14 cellular contexts compared by ENCODE assay signal in genomic region chr5:129063483-129064136, GRCh38. TPM values are rescaled to one million over a fixed set of nuclear protein-coding genes. Genes with fewer than 3 reads are reported as not detected.
DNase-seq lines count a peak whose midpoint lies in the region; ATAC-seq and TF ChIP-seq lines count a peak whose summit lies in the region.
"Had no signal": no experiment of that assay in that cellular context is flagged by ENCODE, and none has a peak within 500 bp of the region (broad histone marks: within the 10 kb centered on the region; RNA-seq: fewer than 3 reads in every experiment).

No MANE protein-coding gene starts in this region.

- H3K36me3 ChIP-seq in ovary = no peaks in the 10 kb centered on the region

- WGBS in ovary, 3 donors = 45 to 70% (median 69%) methylated on average over 1 of the region's 1 CpG

- intact Hi-C loops in ovary (cut with DNase I) = no loop called here

- H3K27ac Mint-ChIP-seq in T-helper 17 cell = no peak overlapping the region
- H3K27ac Mint-ChIP-seq: activated CD8-positive, alpha-beta T cell treated with anti-CD3 and anti-CD28 coated beads, Interleukin-2, amount 10 ng/mL, durations not matched to agents 7 days and 5 days; activated naive CD8-positive, alpha-beta T cell; CD4-positive, alpha-beta T cell had no signal

- TF ChIP-seq CTCF in ovary (IDR thresholded peaks at IDR 0.05) = no peak

- H3K9me3 ChIP-seq in ovary (no peaks in the 10 kb centered on the region), T-helper 17 cell (ENCODE audit: control insufficient read depth, low read length, poor library complexity, severe bottlenecking) (no peaks in the 10 kb centered on the region)

- ATAC-seq in HG03460 (IDR thresholded peaks at IDR 0.05; ENCODE audit: unreplicated experiment) = no peak
- no peak for ATAC-seq in GM19328 (IDR thresholded peaks at IDR 0.05; ENCODE audit: unreplicated experiment)
- no peak for ATAC-seq in T-helper 17 cell
- ATAC-seq: activated CD8-positive, alpha-beta T cell treated with anti-CD3 and anti-CD28 coated beads, Interleukin-2, amount 10 ng/mL, durations not matched to agents 7 days and 5 days had no signal

- no peak overlapping the region for H3K27ac ChIP-seq in ovary

- H3K4me1 ChIP-seq in ovary (ENCODE audit: insufficient read depth) = no peaks in the 10 kb centered on the region

- peaks cover 34% of the 10 kb centered on the region for H3K27me3 Mint-ChIP-seq in T-helper 17 cell
- H3K27me3 Mint-ChIP-seq: CD4-positive, alpha-beta T cell had no signal

- H3K4me3 Mint-ChIP-seq in T-helper 17 cell = no peak overlapping the region
- H3K4me3 Mint-ChIP-seq: activated CD8-positive, alpha-beta T cell treated with anti-CD3 and anti-CD28 coated beads, Interleukin-2, amount 10 ng/mL, durations not matched to agents 7 days and 5 days; activated naive CD8-positive, alpha-beta T cell; CD4-positive, alpha-beta T cell had no signal

- H3K4me1 Mint-ChIP-seq in T-helper 17 cell = no peaks in the 10 kb centered on the region

- H3K27me3 ChIP-seq in ovary = no peaks in the 10 kb centered on the region

- no peak for TF ChIP-seq POLR2A in ovary (IDR thresholded peaks at IDR 0.05)

- DNase-seq in LHCN-M2 (ENCODE audit: low read depth) = peak; percentile 8
- peak; percentile 8 for DNase-seq in NCI-H524 treated with DMSO at 0.1 percent for 48 hours (lab: John Stamatoyannopoulos, UW)
- DNase-seq in dermis microvascular lymphatic vessel endothelial cell (ENCODE audit: low read depth in 2 of 2) = peak; percentile 1 to 38
- DNase-seq in pons (ENCODE audit: low spot score) = peak; percentile 83
- no peak for DNase-seq in ovary
- no peak for DNase-seq in T-helper 17 cell
- DNase-seq: activated CD8-positive, alpha-beta T cell treated with anti-CD3 and anti-CD28 coated beads, Interleukin-2, amount 10 ng/mL, durations not matched to agents 7 days and 5 days; CD4-positive, alpha-beta T cell; mesendoderm; stimulated activated CD4-positive, alpha-beta T cell treated with anti-CD3 and anti-CD28 coated beads, Interleukin-4, amount 100 ng/mL, for 4 hours; T1000 had no signal

- no peaks in the 10 kb centered on the region for H3K36me3 Mint-ChIP-seq in T-helper 17 cell (ENCODE audit: low read depth)
- H3K36me3 Mint-ChIP-seq: activated naive CD8-positive, alpha-beta T cell had no signal

- no peak for TF ChIP-seq EP300 in ovary (IDR thresholded peaks at IDR 0.05)

- no peak overlapping the region for H3K4me3 ChIP-seq in ovary

RNA-seq across cellular contexts. Expression of gene ISOC1, which starts 30.9 kb away (rescaled TPM):
- total RNA-seq in LHCN-M2 (2014; rRNA removed) (14.0 and 15.3 TPM in 2 replicates), dermis microvascular lymphatic vessel endothelial cell (8.1 and 10.1 TPM in 2 replicates), ovary (10 to 100 TPM; 19.1 to 98.0 (median 27.3) TPM), T-helper 17 cell (10 to 100 TPM; 10.1 to 12.3 TPM)
- polyA plus RNA-seq in LHCN-M2 (2012) = 5.2 TPM
- polyA plus RNA-seq in ovary = 10 to 100 TPM; 24.2 to 53.2 TPM

Comparison
In these comparisons a context has a peak if more than half of its experiments do, and no peak if none do; other contexts are left out.
1. DNase-seq: peak in LHCN-M2 (single experiment), NCI-H524 treated with DMSO at 0.1 percent for 48 hours (single experiment), dermis microvascular lymphatic vessel endothelial cell (2 of 2) and pons (single experiment); none in ovary (0 of 5) and T-helper 17 cell (0 of 3).